16 cellular contexts compared by ENCODE assay signal in genomic region chr19:54612428-54612827, GRCh38. TPM values are rescaled to one million over a fixed set of nuclear protein-coding genes. Genes with fewer than 3 reads are reported as not detected.
"Had no signal": no experiment of that assay in that cellular context is flagged by ENCODE, and none has a peak within 500 bp of the region (broad histone marks: within the 10 kb centered on the region; RNA-seq: fewer than 3 reads in every experiment).

No MANE protein-coding gene starts in this region.

- H3K4me3 ChIP-seq: adrenal gland, lower lobe of right lung, neural progenitor cell, ovary, tibial nerve, vagina had no signal

- H3K27ac Mint-ChIP-seq: activated CD8-positive, alpha-beta T cell treated with anti-CD3 and anti-CD28 coated beads for 36 hours; activated naive CD4-positive, alpha-beta T cell treated with anti-CD3 and anti-CD28 coated beads, Interleukin-2, amount 50 U/mL, for 24 hours; neural progenitor cell; stimulated activated effector memory CD8-positive, alpha-beta T cell treated with anti-CD3 and anti-CD28 coated beads, Interleukin-12 subunit alpha, Interleukin-12 subunit beta, amount 100 ng/mL, for 72 hours had no signal

- H3K4me1 ChIP-seq: adrenal gland, lower lobe of right lung, neural progenitor cell, tibial nerve, vagina had no signal

- H3K4me2 ChIP-seq: neural progenitor cell had no signal

- H3K9me3 ChIP-seq: adrenal gland, lower lobe of right lung, ovary, vagina had no signal

- H3K36me3 ChIP-seq: adrenal gland, lower lobe of right lung, neural progenitor cell, ovary, tibial nerve, vagina had no signal

- H3K4me3 Mint-ChIP-seq: activated CD8-positive, alpha-beta T cell treated with anti-CD3 and anti-CD28 coated beads for 36 hours; activated naive CD4-positive, alpha-beta T cell treated with anti-CD3 and anti-CD28 coated beads, Interleukin-2, amount 50 U/mL, for 24 hours; neural progenitor cell; stimulated activated effector memory CD8-positive, alpha-beta T cell treated with anti-CD3 and anti-CD28 coated beads, Interleukin-12 subunit alpha, Interleukin-12 subunit beta, amount 100 ng/mL, for 72 hours had no signal

- ATAC-seq: activated CD8-positive, alpha-beta T cell treated with anti-CD3 and anti-CD28 coated beads for 36 hours; left colon; lower lobe of right lung; stimulated activated effector memory CD8-positive, alpha-beta T cell treated with anti-CD3 and anti-CD28 coated beads, Interleukin-12 subunit alpha, Interleukin-12 subunit beta, amount 100 ng/mL, for 72 hours had no signal

- H3K9ac ChIP-seq: neural progenitor cell had no signal

- H3K4me1 Mint-ChIP-seq: activated naive CD4-positive, alpha-beta T cell treated with anti-CD3 and anti-CD28 coated beads, Interleukin-2, amount 50 U/mL, for 24 hours; neural progenitor cell had no signal

- H3K36me3 Mint-ChIP-seq: activated naive CD4-positive, alpha-beta T cell treated with anti-CD3 and anti-CD28 coated beads, Interleukin-2, amount 50 U/mL, for 24 hours; neural progenitor cell; stimulated activated effector memory CD8-positive, alpha-beta T cell treated with anti-CD3 and anti-CD28 coated beads, Interleukin-12 subunit alpha, Interleukin-12 subunit beta, amount 100 ng/mL, for 72 hours had no signal

- H3K27ac ChIP-seq: adrenal gland, lower lobe of right lung, neural progenitor cell, ovary, tibial nerve, vagina had no signal

- H2AFZ ChIP-seq: neural progenitor cell had no signal

- H3K9me3 Mint-ChIP-seq: activated CD8-positive, alpha-beta T cell treated with anti-CD3 and anti-CD28 coated beads for 36 hours; activated naive CD4-positive, alpha-beta T cell treated with anti-CD3 and anti-CD28 coated beads, Interleukin-2, amount 50 U/mL, for 24 hours; stimulated activated effector memory CD8-positive, alpha-beta T cell treated with anti-CD3 and anti-CD28 coated beads, Interleukin-12 subunit alpha, Interleukin-12 subunit beta, amount 100 ng/mL, for 72 hours had no signal

- H3K27me3 ChIP-seq: adrenal gland, neural progenitor cell, ovary, tibial nerve, vagina had no signal

- DNase-seq: activated CD4-positive, alpha-beta T cell treated with anti-CD3 and anti-CD28 coated beads for 48 hours; activated CD8-positive, alpha-beta T cell treated with anti-CD3 and anti-CD28 coated beads for 36 hours; activated effector memory CD4-positive, alpha-beta T cell treated with anti-CD3 and anti-CD28 coated beads, Interleukin-2, amount 50 U/mL, for 16 hours; activated T-cell treated with anti-CD3 and anti-CD28 coated beads, Interleukin-2, amount 50 U/mL, for 48 hours; adrenal gland; left colon; lower lobe of right lung; ovary had no signal

RNA-seq across cellular contexts. Expression of gene LILRB1, which starts 17.9 kb away (rescaled TPM):
- total RNA-seq: chondrocyte, dermis microvascular lymphatic vessel endothelial cell, epithelial cell of proximal tubule had no signal

RNA-seq across cellular contexts. Expression of gene LILRA1, which starts 19.0 kb away (rescaled TPM):
- total RNA-seq: activated CD8-positive, alpha-beta T cell treated with anti-CD3 and anti-CD28 coated beads for 36 hours; chondrocyte; dermis microvascular lymphatic vessel endothelial cell; epithelial cell of proximal tubule had no signal

RNA-seq across cellular contexts. Expression of gene LILRA2, which starts 38.8 kb away (rescaled TPM):
- total RNA-seq: activated CD8-positive, alpha-beta T cell treated with anti-CD3 and anti-CD28 coated beads for 36 hours; chondrocyte; dermis microvascular lymphatic vessel endothelial cell; epithelial cell of proximal tubule; vagina had no signal

RNA-seq across cellular contexts. Expression of gene LILRB4, which starts 50.4 kb away (rescaled TPM):
- total RNA-seq: activated CD8-positive, alpha-beta T cell treated with anti-CD3 and anti-CD28 coated beads for 36 hours; chondrocyte; dermis microvascular lymphatic vessel endothelial cell; epithelial cell of proximal tubule had no signal
